ENCODE assay signal across 1 cellular context in genomic region chr3:141904203-141904602, GRCh38.
TF ChIP-seq lines count a peak whose summit lies in the region.

No MANE protein-coding gene starts in this region.

TF ChIP-seq in HepG2, 621 proteins besides CTCF, POLR2A, EP300 and RAD21:
- no peak for TF ChIP-seq GRHL1 (CRISPR knock-in tag; conservative IDR thresholded peaks at IDR 0.05)
